Comparison of ENCODE assay signal across 9 cellular contexts in the genomic region with DNA sequence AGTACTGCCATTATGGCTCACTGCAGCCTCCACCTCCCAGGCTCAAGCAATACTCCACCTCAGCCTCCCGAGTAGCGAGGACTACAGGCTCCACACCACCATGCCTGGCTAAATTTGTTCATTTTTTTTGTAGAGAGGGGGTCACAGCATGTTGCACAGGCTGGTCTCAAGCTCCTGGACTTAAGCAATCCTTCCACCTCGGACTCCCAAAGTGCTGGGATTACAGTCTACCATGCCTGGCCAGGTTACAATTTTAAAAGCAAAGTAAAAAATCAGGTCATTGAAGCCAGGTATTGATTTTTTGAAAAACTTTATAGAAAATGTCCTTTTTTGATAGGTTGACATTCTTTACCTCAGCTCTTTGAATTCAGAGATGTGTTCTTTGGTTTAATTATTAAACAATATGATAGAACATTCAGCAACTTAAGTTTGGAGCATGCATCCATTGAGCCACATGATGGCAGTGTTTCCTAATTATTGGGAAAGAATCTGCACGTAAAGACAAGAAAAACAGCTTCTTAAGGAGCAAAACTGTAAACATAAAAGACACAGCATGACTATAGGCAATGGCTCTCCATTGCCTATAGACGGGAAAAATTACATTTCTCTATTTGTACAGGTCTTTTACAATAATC. TPM values are rescaled to one million over a fixed set of nuclear protein-coding genes. Genes with fewer than 3 reads are reported as not detected.
DNase-seq lines count a peak whose midpoint lies in the region; ATAC-seq, FAIRE-seq and TF ChIP-seq lines count a peak whose summit lies in the region.
"Had no signal": no experiment of that assay in that cellular context is flagged by ENCODE, and none has a peak within 500 bp of the region (broad histone marks: within the 10 kb centered on the region; RNA-seq: fewer than 3 reads in every experiment).

No MANE protein-coding gene starts in this region.

- H3K36me3 Mint-ChIP-seq in activated T-cell treated with anti-CD3 and anti-CD28 coated beads, Interleukin-2, amount 50 U/mL, for 72 hours (ENCODE audit: insufficient read depth in 2 of 2): no peaks in the 10 kb centered on the region

- H3K9me3 ChIP-seq in neuron (ENCODE audit: low read length): no peaks in the 10 kb centered on the region
- H3K9me3 ChIP-seq: SJCRH30 had no signal

- H3K4me3 Mint-ChIP-seq in activated T-cell treated with anti-CD3 and anti-CD28 coated beads, Interleukin-2, amount 50 U/mL, for 72 hours: peak overlapping the region; percentile 88 to 91

- H3K4me3 ChIP-seq in fibroblast of mammary gland (ENCODE audit: control insufficient read depth, low read depth, low read length) (no peak overlapping the region), neuron (ENCODE audit: low read length) (peak overlapping the region; percentile 7)
- H3K4me3 ChIP-seq: SJCRH30 had no signal

- peak in 1 of 2 donors; percentile 25 for ATAC-seq in activated T-cell treated with anti-CD3 and anti-CD28 coated beads, Interleukin-2, amount 50 U/mL, for 72 hours (replicated peaks in 1 of 2)
- ATAC-seq in GM19035 (IDR thresholded peaks at IDR 0.05; ENCODE audit: unreplicated experiment) (no peak), GM18909 (IDR thresholded peaks at IDR 0.05; ENCODE audit: poor library complexity, unreplicated experiment) (no peak)

- peak; percentile 82 for DNase-seq in Ammon's horn (ENCODE audit: low spot score)
- no peak for DNase-seq in GM18507 (ENCODE audit: extremely low spot score, insufficient read length, low read depth)
- peak; percentile 13 for DNase-seq in NCI-H510A (lab: John Stamatoyannopoulos, UW)
- peak; percentile 33 to 37 for DNase-seq in activated T-cell treated with anti-CD3 and anti-CD28 coated beads, Interleukin-2, amount 50 U/mL, for 72 hours
- peak; percentile 84 for DNase-seq in fibroblast of mammary gland (ENCODE audit: low read depth)

- H3K27me3 Mint-ChIP-seq in activated T-cell treated with anti-CD3 and anti-CD28 coated beads, Interleukin-2, amount 50 U/mL, for 72 hours (ENCODE audit: low read depth): no peaks in the 10 kb centered on the region

- peak; percentile 47 for FAIRE-seq in GM18507 (lab: Jason Lieb, UNC)

- H3K36me3 ChIP-seq in neuron (ENCODE audit: insufficient read depth, low read length): no peaks in the 10 kb centered on the region
- H3K36me3 ChIP-seq: SJCRH30 had no signal

- H3K27me3 ChIP-seq in neuron (ENCODE audit: insufficient read depth, low read length): no peaks in the 10 kb centered on the region
- H3K27me3 ChIP-seq: SJCRH30 had no signal

- H3K9me3 Mint-ChIP-seq in activated T-cell treated with anti-CD3 and anti-CD28 coated beads, Interleukin-2, amount 50 U/mL, for 72 hours: no peaks in the 10 kb centered on the region

- peak; percentile 88 for TF ChIP-seq CTCF in fibroblast of mammary gland (conservative IDR thresholded peaks at IDR 0.05; ENCODE audit: control insufficient read depth, insufficient read depth, low read depth, low read length)

- H2AFZ ChIP-seq in neuron (ENCODE audit: low read depth, low read length): peak overlapping the region; percentile 69

- peaks cover 14% of the 10 kb centered on the region for H3K4me1 ChIP-seq in neuron (ENCODE audit: insufficient read depth, low read length)
- H3K4me1 ChIP-seq: SJCRH30 had no signal

- H3K4me1 Mint-ChIP-seq in activated T-cell treated with anti-CD3 and anti-CD28 coated beads, Interleukin-2, amount 50 U/mL, for 72 hours (ENCODE audit: low read depth): peaks cover 28% of the 10 kb centered on the region

- peak overlapping the region; percentile 17 for H3K27ac Mint-ChIP-seq in activated T-cell treated with anti-CD3 and anti-CD28 coated beads, Interleukin-2, amount 50 U/mL, for 72 hours

RNA-seq across cellular contexts. Expression of gene SLC16A11, which starts 1.7 kb away (rescaled TPM):
- 1 to 10 TPM; 2.0 to 2.9 TPM for total RNA-seq in activated T-cell treated with anti-CD3 and anti-CD28 coated beads, Interleukin-2, amount 50 U/mL, for 72 hours
- total RNA-seq: SJCRH30 had no signal

RNA-seq across cellular contexts. Expression of gene SLC16A13, which starts 9.8 kb away (rescaled TPM):
- 1 to 10 TPM; 5.3 to 5.5 TPM for total RNA-seq in activated T-cell treated with anti-CD3 and anti-CD28 coated beads, Interleukin-2, amount 50 U/mL, for 72 hours

RNA-seq across cellular contexts. Expression of gene BCL6B, which starts 22.8 kb away (rescaled TPM):
- 1 to 10 TPM; 1.4 to 2.0 TPM for total RNA-seq in activated T-cell treated with anti-CD3 and anti-CD28 coated beads, Interleukin-2, amount 50 U/mL, for 72 hours

RNA-seq across cellular contexts. Expression of gene RNASEK, which starts 33.2 kb away (rescaled TPM):
- total RNA-seq in activated T-cell treated with anti-CD3 and anti-CD28 coated beads, Interleukin-2, amount 50 U/mL, for 72 hours: 100 to 1,000 TPM; 127 to 160 TPM

RNA-seq across cellular contexts. Expression of gene CLEC10A, which starts 34.4 kb away (rescaled TPM):
- not detected for total RNA-seq in activated T-cell treated with anti-CD3 and anti-CD28 coated beads, Interleukin-2, amount 50 U/mL, for 72 hours
- total RNA-seq: SJCRH30 had no signal
